ENCODE assay signal across 1 cellular context in the genomic region with DNA sequence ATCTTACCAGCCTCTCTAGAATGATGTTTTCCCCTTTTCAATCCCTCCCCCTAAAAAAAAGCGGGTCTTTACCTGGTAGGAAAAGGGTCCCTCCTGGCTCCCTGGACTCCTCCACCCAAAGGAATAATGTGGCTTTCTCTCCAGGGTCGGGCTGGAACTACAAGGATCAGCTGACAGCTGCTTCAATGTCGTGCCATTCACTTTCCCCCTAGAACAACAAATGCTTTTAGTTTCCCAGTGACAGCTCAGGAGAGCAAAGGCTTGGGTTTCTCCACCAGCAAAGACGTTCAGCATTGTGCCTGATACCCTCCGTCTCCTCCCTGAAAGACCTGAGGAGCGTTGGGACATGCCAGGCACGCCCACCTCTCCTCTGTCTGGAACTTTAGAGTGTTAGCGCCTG.
TF ChIP-seq lines count a peak whose summit lies in the region.

No MANE protein-coding gene starts in this region.

TF ChIP-seq in GM23338, 12 proteins besides CTCF, POLR2A, EP300 and RAD21 (continued from another document):
- TF ChIP-seq REST (IDR thresholded peaks at IDR 0.05; ENCODE audit: unreplicated experiment) (no peak), JUNB (IDR thresholded peaks at IDR 0.05; ENCODE audit: unreplicated experiment) (no peak), STAT1 (IDR thresholded peaks at IDR 0.05; ENCODE audit: unreplicated experiment) (no peak)
- TF ChIP-seq, protein P1, sequence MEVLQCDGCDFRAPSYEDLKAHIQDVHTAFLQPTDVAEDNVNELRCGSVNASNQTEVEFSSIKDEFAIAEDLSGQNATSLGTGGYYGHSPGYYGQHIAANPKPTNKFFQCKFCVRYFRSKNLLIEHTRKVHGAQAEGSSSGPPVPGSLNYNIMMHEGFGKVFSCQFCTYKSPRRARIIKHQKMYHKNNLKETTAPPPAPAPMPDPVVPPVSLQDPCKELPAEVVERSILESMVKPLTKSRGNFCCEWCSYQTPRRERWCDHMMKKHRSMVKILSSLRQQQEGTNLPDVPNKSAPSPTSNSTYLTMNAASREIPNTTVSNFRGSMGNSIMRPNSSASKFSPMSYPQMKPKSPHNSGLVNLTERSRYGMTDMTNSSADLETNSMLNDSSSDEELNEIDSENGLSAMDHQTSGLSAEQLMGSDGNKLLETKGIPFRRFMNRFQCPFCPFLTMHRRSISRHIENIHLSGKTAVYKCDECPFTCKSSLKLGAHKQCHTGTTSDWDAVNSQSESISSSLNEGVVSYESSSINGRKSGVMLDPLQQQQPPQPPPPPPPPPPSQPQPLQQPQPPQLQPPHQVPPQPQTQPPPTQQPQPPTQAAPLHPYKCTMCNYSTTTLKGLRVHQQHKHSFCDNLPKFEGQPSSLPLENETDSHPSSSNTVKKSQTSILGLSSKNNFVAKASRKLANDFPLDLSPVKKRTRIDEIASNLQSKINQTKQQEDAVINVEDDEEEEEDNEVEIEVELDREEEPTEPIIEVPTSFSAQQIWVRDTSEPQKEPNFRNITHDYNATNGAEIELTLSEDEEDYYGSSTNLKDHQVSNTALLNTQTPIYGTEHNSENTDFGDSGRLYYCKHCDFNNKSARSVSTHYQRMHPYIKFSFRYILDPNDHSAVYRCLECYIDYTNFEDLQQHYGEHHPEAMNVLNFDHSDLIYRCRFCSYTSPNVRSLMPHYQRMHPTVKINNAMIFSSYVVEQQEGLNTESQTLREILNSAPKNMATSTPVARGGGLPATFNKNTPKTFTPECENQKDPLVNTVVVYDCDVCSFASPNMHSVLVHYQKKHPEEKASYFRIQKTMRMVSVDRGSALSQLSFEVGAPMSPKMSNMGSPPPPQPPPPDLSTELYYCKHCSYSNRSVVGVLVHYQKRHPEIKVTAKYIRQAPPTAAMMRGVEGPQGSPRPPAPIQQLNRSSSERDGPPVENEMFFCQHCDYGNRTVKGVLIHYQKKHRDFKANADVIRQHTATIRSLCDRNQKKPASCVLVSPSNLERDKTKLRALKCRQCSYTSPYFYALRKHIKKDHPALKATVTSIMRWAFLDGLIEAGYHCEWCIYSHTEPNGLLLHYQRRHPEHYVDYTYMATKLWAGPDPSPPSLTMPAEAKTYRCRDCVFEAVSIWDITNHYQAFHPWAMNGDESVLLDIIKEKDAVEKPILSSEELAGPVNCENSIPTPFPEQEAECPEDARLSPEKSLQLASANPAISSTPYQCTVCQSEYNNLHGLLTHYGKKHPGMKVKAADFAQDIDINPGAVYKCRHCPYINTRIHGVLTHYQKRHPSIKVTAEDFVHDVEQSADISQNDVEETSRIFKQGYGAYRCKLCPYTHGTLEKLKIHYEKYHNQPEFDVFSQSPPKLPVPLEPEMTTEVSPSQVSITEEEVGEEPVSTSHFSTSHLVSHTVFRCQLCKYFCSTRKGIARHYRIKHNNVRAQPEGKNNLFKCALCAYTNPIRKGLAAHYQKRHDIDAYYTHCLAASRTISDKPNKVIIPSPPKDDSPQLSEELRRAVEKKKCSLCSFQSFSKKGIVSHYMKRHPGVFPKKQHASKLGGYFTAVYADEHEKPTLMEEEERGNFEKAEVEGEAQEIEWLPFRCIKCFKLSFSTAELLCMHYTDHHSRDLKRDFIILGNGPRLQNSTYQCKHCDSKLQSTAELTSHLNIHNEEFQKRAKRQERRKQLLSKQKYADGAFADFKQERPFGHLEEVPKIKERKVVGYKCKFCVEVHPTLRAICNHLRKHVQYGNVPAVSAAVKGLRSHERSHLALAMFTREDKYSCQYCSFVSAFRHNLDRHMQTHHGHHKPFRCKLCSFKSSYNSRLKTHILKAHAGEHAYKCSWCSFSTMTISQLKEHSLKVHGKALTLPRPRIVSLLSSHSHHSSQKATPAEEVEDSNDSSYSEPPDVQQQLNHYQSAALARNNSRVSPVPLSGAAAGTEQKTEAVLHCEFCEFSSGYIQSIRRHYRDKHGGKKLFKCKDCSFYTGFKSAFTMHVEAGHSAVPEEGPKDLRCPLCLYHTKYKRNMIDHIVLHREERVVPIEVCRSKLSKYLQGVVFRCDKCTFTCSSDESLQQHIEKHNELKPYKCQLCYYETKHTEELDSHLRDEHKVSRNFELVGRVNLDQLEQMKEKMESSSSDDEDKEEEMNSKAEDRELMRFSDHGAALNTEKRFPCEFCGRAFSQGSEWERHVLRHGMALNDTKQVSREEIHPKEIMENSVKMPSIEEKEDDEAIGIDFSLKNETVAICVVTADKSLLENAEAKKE (CRISPR knock-in tag; IDR thresholded peaks at IDR 0.05), result no peak
